28 cellular contexts compared by ENCODE assay signal in the genomic region with DNA sequence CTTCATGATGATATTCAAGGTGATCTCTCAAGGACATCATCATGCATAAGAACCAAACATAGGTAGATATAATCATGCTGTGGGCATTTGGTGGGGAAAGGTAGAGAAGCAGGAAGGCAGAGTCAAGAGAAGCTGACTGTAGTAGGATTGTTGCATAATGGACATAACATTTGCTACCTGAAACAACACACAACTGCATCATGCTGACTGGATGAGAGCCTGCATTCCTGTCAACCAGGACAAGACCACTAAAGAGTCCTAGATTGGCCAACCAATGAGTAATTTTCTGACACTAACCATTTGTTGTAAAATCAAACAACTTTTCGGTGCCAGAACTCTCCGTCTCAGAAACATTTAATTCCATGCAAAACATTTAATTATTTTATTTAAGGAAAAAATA.
DNase-seq lines count a peak whose midpoint lies in the region; ATAC-seq, FAIRE-seq and TF ChIP-seq lines count a peak whose summit lies in the region.
"Had no signal": no experiment of that assay in that cellular context is flagged by ENCODE, and none has a peak within 500 bp of the region (broad histone marks: within the 10 kb centered on the region; RNA-seq: fewer than 3 reads in every experiment).

No MANE protein-coding gene starts in this region.

- H3K36me3 ChIP-seq in keratinocyte (ENCODE audit: control insufficient read depth in 2 of 2, extremely low read depth in 1 of 2, insufficient read depth in 2 of 2, low read length in 2 of 2), result no peaks in the 10 kb centered on the region
- no peaks in the 10 kb centered on the region for H3K36me3 ChIP-seq in gastrocnemius medialis
- H3K36me3 ChIP-seq: BLaER1 treated with 17β-estradiol and CSF1 and Interleukin-3, amounts not matched to agents 10 nM and 100 nM; SJCRH30 had no signal

- peaks cover 4 to 6% of the 10 kb centered on the region in 2 donors for H3K27me3 Mint-ChIP-seq in natural killer cell (ENCODE audit: low read depth in 2 of 2)
- H3K27me3 Mint-ChIP-seq: CD4-positive, alpha-beta T cell; IgD-negative memory B cell had no signal

- no peaks in the 10 kb centered on the region for H3K9me3 Mint-ChIP-seq in natural killer cell

- DNase-seq in AG08395 (ENCODE audit: low spot score) (peak; percentile 14), amniotic epithelial cell (ENCODE audit: low read depth) (peak; percentile 61), keratinocyte (ENCODE audit: low read depth, low spot score) (no peak), renal cortical epithelial cell (ENCODE audit: low read depth) (peak; percentile 74), natural killer cell (no peak), Kasumi-1 (lab: John Stamatoyannopoulos, UW) (no peak), gastrocnemius medialis (no peak)
- DNase-seq in stimulated activated naive CD4-positive, alpha-beta T cell treated with Interleukin-2 at 50 U/mL for 16 hours (lab: John Stamatoyannopoulos, UW), result no peak
- DNase-seq: 8988T; ACHN; AML-193; CD4-positive, alpha-beta T cell; NCI-H1092 treated with DMSO at 0.1 percent for 48 hours; NCI-H1436; NCI-H187 treated with DMSO at 0.1 percent for 48 hours; NCI-H446; NCI-H524 treated with DMSO at 0.1 percent for 48 hours; NCI-H774; NK-92 treated with Interleukin-12 subunit alpha and Interleukin-12 subunit beta, amount 100 ng/mL, for 24 hours; PC-3; SJCRH30 had no signal

- no peaks in the 10 kb centered on the region for H4K20me1 ChIP-seq in keratinocyte (ENCODE audit: control insufficient read depth, extremely low read depth, insufficient read depth, low read length)
- H4K20me1 ChIP-seq: BLaER1 treated with 17β-estradiol and CSF1 and Interleukin-3, amounts not matched to agents 10 nM and 100 nM had no signal

- H2AFZ ChIP-seq in keratinocyte (ENCODE audit: control insufficient read depth, low read length), result no peak overlapping the region

- H3K27me3 ChIP-seq in keratinocyte (ENCODE audit: control insufficient read depth, extremely low read depth, insufficient read depth, low read length) (no peaks in the 10 kb centered on the region), gastrocnemius medialis (no peaks in the 10 kb centered on the region)
- H3K27me3 ChIP-seq: BLaER1 treated with 17β-estradiol and CSF1 and Interleukin-3, amounts not matched to agents 10 nM and 100 nM; SJCRH30 had no signal

- intact Hi-C loops in natural killer cell (cut with micrococcal nuclease), result no loop called here
- intact Hi-C loops in gastrocnemius medialis (cut with DNase I; ENCODE audit: low total_unique reads), result no loop called here

- ATAC-seq in natural killer cell (no peak), gastrocnemius medialis (no peak)
- ATAC-seq: PC-3, Right ventricle myocardium inferior had no signal

- no peaks in the 10 kb centered on the region for H3K79me2 ChIP-seq in keratinocyte (ENCODE audit: control insufficient read depth, insufficient read depth, low read length)

- H3K9me1 ChIP-seq in keratinocyte (ENCODE audit: control insufficient read depth, extremely low read depth, insufficient read depth, low read length), result no peaks in the 10 kb centered on the region

- TF ChIP-seq CTCF in keratinocyte (optimal IDR thresholded peaks at IDR 0.05 in 1 of 3, IDR thresholded peaks at IDR 0.05 in 1 of 3, conservative IDR thresholded peaks at IDR 0.05 in 1 of 3; ENCODE audit: extremely low read depth in 1 of 3, insufficient read depth in 2 of 3, low read length in 3 of 3) (no peak), natural killer cell (IDR thresholded peaks at IDR 0.05) (no peak), gastrocnemius medialis (IDR thresholded peaks at IDR 0.05 in 4 of 5, conservative IDR thresholded peaks at IDR 0.05 in 1 of 5) (no peak)

- no peaks in the 10 kb centered on the region for H3K36me3 Mint-ChIP-seq in natural killer cell
- H3K36me3 Mint-ChIP-seq: IgD-negative memory B cell had no signal

- no peaks in the 10 kb centered on the region for H3K9me3 ChIP-seq in keratinocyte (ENCODE audit: control insufficient read depth, low read depth, low read length)
- H3K9me3 ChIP-seq in gastrocnemius medialis, result no peaks in the 10 kb centered on the region
- H3K9me3 ChIP-seq: SJCRH30 had no signal

- peak; percentile 58 for FAIRE-seq in keratinocyte (lab: Jason Lieb, UNC)
- FAIRE-seq: D721Med, H54 had no signal

- H3K4me3 ChIP-seq in keratinocyte (ENCODE audit: control insufficient read depth in 2 of 3, extremely low read depth in 1 of 3, insufficient read depth in 2 of 3, low read depth in 1 of 3, low read length in 3 of 3), result no peak overlapping the region
- H3K4me3 ChIP-seq in gastrocnemius medialis, result no peak overlapping the region
- H3K4me3 ChIP-seq: BLaER1 treated with 17β-estradiol and CSF1 and Interleukin-3, amounts not matched to agents 10 nM and 100 nM; SJCRH30 had no signal

- in situ Hi-C loops in gastrocnemius medialis (cut with MboI; ENCODE audit: low sequenced_read_pairs in 4 of 4), result no loop called here

- no peak for TF ChIP-seq POLR2A in gastrocnemius medialis (IDR thresholded peaks at IDR 0.05)

- no peak overlapping the region for H3K4me2 ChIP-seq in keratinocyte (ENCODE audit: control insufficient read depth, extremely low read depth, insufficient read depth, low read depth, low read length)
- H3K4me2 ChIP-seq: BLaER1 treated with 17β-estradiol and CSF1 and Interleukin-3, amounts not matched to agents 10 nM and 100 nM; KMS-11 had no signal

- no peaks in the 10 kb centered on the region for H3K4me1 Mint-ChIP-seq in natural killer cell
- H3K4me1 Mint-ChIP-seq: IgD-negative memory B cell had no signal

- dilution Hi-C loops in keratinocyte (cut with MboI; ENCODE audit: extremely low pct_ligation_motif_present, low sequenced_read_pairs), result loop anchor here (25.0 kb wide), 1 partner anchor 690 kb away; no protein-coding TSS in a partner anchor

- no peak overlapping the region for H3K4me3 Mint-ChIP-seq in natural killer cell
- H3K4me3 Mint-ChIP-seq: CD4-positive, alpha-beta T cell; IgD-negative memory B cell had no signal

- H3K4me1 ChIP-seq in keratinocyte (ENCODE audit: control insufficient read depth, extremely low read depth, insufficient read depth, low read length) (no peaks in the 10 kb centered on the region), gastrocnemius medialis (peaks cover 31 to 38% of the 10 kb centered on the region in 2 donors)
- H3K4me1 ChIP-seq: BLaER1 treated with 17β-estradiol and CSF1 and Interleukin-3, amounts not matched to agents 10 nM and 100 nM had no signal

- H3K9ac ChIP-seq in keratinocyte (ENCODE audit: control insufficient read depth, extremely low read depth, insufficient read depth, low read length), result no peak overlapping the region
- H3K9ac ChIP-seq: BLaER1 treated with 17β-estradiol and CSF1 and Interleukin-3, amounts not matched to agents 10 nM and 100 nM; KMS-11 had no signal

- H3K27ac ChIP-seq in keratinocyte (ENCODE audit: control insufficient read depth, insufficient read depth, low read length) (no peak overlapping the region), gastrocnemius medialis (no peak overlapping the region)
- H3K27ac ChIP-seq: BLaER1 treated with 17β-estradiol and CSF1 and Interleukin-3, amounts not matched to agents 10 nM and 100 nM; HL-60; KMS-11; SJCRH30 had no signal

- no peak overlapping the region for H3K27ac Mint-ChIP-seq in natural killer cell
- H3K27ac Mint-ChIP-seq: CD4-positive, alpha-beta T cell had no signal

Comparison
In these comparisons a context has a peak if more than half of its experiments do, and no peak if none do; other contexts are left out.
1. DNase-seq: peak in AG08395 (single experiment), amniotic epithelial cell (single experiment) and renal cortical epithelial cell (single experiment); none in keratinocyte (single experiment), natural killer cell (single experiment), Kasumi-1 (0 of 2), gastrocnemius medialis (0 of 2) and stimulated activated naive CD4-positive, alpha-beta T cell treated with Interleukin-2 at 50 U/mL for 16 hours (single experiment).